Comparison of ENCODE assay signal across 8 cellular contexts in the genomic region with DNA sequence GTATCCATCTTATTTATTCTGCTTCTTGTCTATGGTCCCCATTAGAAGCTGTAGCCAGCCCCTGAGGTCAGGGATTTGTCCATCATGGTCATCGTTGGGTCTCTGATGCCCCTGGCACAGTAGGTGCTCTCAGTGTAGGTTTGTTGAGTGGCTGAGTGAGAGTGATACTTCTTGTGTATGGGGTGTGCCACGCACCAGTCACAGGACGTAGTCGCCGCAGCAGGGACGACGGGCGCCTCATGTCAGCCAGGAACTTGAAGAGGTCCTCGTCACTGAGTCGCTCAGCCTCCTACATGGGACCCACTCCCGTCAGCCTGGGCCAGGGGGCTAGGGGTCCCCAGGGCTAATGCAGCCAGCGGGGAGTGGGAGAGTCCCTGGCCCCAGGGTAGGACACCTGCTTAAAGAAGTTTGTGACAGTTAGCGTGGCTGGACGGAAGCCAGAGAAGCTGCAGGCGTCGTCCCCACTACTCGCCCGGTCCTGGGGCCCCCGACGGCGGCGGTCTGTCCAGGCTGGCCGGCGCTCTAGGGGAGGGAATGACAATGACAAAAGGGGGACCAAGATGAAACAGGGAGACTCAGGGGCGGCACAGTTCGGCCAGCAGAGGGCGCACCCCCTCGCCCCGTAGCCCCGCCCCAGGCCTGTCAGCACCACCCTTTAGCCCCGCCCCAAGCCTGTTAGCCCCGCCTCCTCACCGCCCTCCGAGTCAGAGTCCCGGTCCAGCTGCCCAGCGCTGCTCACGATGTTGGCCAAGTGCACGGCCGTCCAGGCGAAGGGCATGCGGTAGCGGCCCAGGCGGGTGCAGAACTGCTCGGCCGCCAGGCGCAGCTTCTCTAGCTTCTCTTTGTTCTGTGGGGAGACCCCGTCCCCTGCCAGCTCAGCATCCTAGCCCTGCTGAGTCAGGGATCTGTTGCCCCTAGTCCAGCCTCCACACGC. TPM values are rescaled to one million over a fixed set of nuclear protein-coding genes. Genes with fewer than 3 reads are reported as not detected.
DNase-seq lines count a peak whose midpoint lies in the region; ATAC-seq lines count a peak whose summit lies in the region.

No MANE protein-coding gene starts in this region.

- peak; percentile 99 for DNase-seq in AG08395 (ENCODE audit: low spot score)
- peak; percentile 63 to 84 (median 65) for DNase-seq in NCI-H1417 (lab: John Stamatoyannopoulos, UW)
- DNase-seq in activated CD4-positive, CD25-positive, alpha-beta regulatory T cell treated with anti-CD3 and anti-CD28 coated beads, Interleukin-2, amount 50 U/mL, for 72 hours: peak; percentile 94
- DNase-seq in caudate nucleus (lab: John Stamatoyannopoulos, UW): peak in 60 of 61 donors; percentile 1 to 93 (median 79)
- peak; percentile 87 to 93 for DNase-seq in left colon
- DNase-seq in stimulated activated CD4-positive, alpha-beta T cell treated with anti-CD3 and anti-CD28 coated beads, Interleukin-2, amount 100 ng/mL, for 24 hours: peak; percentile 91 to 96

- ATAC-seq in GM18909 (IDR thresholded peaks at IDR 0.05; ENCODE audit: poor library complexity, unreplicated experiment): peak; percentile 59
- peak; percentile 96 for ATAC-seq in left colon
- ATAC-seq in HG02571 (IDR thresholded peaks at IDR 0.05; ENCODE audit: unreplicated experiment): no peak

- intact Hi-C loops in left colon (cut with DNase I, micrococcal nuclease): no loop called here

- H3K27ac ChIP-seq in caudate nucleus (ENCODE audit: low read depth, low read length): peak overlapping the region; percentile 30

RNA-seq across cellular contexts. Expression of gene ANGPTL8, which starts 3.7 kb away (rescaled TPM):
- total RNA-seq in left colon: not detected

RNA-seq across cellular contexts. Expression of gene DOCK6, which starts 19.2 kb away (rescaled TPM):
- total RNA-seq in left colon: 10 to 100 TPM; 64.7 to 77.6 TPM

RNA-seq across cellular contexts. Expression of gene KANK2, which starts 45.8 kb away (rescaled TPM):
- 10 to 100 TPM; 28.5 to 85.3 TPM for total RNA-seq in left colon

RNA-seq across cellular contexts. Expression of gene TSPAN16, which starts 52.8 kb away (rescaled TPM):
- not detected for total RNA-seq in left colon
